In the genomic region with DNA sequence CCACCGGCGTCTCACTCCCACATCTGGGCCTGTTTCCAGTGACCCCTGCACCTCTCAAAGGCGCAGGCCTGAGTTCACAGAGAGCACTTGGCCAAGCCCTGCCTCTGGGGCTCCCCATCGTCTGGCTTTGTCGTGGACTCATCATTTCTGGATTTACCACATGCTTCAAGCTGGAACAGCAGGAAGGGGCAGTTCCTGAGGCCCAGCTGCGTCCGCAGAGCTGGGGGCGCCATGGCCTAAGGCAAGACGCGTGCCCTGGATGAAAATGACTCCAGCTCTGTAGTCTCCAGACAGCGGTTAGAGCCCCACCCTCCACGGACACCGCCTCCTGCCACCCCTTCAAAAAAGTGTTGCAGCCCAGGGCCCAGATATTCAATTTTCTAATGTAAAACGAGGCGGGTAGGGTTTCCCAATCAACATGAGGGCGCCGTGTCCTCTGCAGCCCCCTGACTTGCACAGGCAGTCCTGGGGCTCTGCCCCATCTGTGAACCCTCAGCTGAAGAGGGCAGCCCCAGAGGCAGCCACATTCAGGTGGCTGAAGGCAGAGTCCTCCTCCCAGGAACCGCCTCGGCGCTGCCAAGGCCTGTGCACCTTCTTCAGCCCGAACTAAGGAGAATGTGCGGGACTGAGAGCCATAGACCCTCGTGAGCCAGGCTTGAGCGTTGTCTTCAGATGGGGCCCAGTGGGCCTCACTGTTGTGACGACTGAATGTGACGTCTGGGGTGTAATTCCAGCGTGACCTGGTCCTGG, we compare ENCODE assay signal across 1 cellular context.
TF ChIP-seq lines count a peak whose summit lies in the region.

No MANE protein-coding gene starts in this region.

TF ChIP-seq in H1, 55 proteins besides CTCF, POLR2A, EP300 and RAD21:
- TF ChIP-seq SRF (IDR thresholded peaks at IDR 0.05; ENCODE audit: low read depth, low read length) (no peak), KDM5A (IDR thresholded peaks at IDR 0.05; ENCODE audit: low read length) (no peak), RFX5 (IDR thresholded peaks at IDR 0.05; ENCODE audit: borderline replicate concordance, low read depth, low read length) (no peak), HDAC2 (IDR thresholded peaks at IDR 0.05; ENCODE audit: borderline replicate concordance in 1 of 2, low read depth in 2 of 2, low read length in 2 of 2) (no peak), FOSL1 (IDR thresholded peaks at IDR 0.05; ENCODE audit: insufficient read depth, low read depth, low read length) (no peak), EGR1 (IDR thresholded peaks at IDR 0.05; ENCODE audit: borderline replicate concordance, low read depth, low read length) (no peak), RNF2 (IDR thresholded peaks at IDR 0.05; ENCODE audit: borderline replicate concordance, low read depth, low read length, missing control alignments, poor library complexity, severe bottlenecking) (no peak), CBX5 (IDR thresholded peaks at IDR 0.05; ENCODE audit: low read depth, low read length) (no peak), CBX8 (IDR thresholded peaks at IDR 0.05; ENCODE audit: borderline replicate concordance, low read depth, low read length) (no peak), CREB1 (IDR thresholded peaks at IDR 0.05) (no peak), NANOG (IDR thresholded peaks at IDR 0.05; ENCODE audit: insufficient read depth, low read depth, low read length, poor library complexity, severe bottlenecking) (no peak), PHF8 (conservative IDR thresholded peaks at IDR 0.05; ENCODE audit: low read depth, low read length) (no peak), JUN (IDR thresholded peaks at IDR 0.05; ENCODE audit: low read depth, low read length) (no peak)
- TF ChIP-seq, protein P1, sequence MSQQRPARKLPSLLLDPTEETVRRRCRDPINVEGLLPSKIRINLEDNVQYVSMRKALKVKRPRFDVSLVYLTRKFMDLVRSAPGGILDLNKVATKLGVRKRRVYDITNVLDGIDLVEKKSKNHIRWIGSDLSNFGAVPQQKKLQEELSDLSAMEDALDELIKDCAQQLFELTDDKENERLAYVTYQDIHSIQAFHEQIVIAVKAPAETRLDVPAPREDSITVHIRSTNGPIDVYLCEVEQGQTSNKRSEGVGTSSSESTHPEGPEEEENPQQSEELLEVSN (IDR thresholded peaks at IDR 0.05): no peak
- TF ChIP-seq, protein P2, sequence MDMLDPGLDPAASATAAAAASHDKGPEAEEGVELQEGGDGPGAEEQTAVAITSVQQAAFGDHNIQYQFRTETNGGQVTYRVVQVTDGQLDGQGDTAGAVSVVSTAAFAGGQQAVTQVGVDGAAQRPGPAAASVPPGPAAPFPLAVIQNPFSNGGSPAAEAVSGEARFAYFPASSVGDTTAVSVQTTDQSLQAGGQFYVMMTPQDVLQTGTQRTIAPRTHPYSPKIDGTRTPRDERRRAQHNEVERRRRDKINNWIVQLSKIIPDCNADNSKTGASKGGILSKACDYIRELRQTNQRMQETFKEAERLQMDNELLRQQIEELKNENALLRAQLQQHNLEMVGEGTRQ (IDR thresholded peaks at IDR 0.05; ENCODE audit: low read length): no peak
- TF ChIP-seq, protein P3, sequence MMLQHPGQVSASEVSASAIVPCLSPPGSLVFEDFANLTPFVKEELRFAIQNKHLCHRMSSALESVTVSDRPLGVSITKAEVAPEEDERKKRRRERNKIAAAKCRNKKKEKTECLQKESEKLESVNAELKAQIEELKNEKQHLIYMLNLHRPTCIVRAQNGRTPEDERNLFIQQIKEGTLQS (IDR thresholded peaks at IDR 0.05; ENCODE audit: insufficient read depth, low read depth, low read length): no peak
